ENCODE assay signal across 21 cellular contexts in the genomic region with DNA sequence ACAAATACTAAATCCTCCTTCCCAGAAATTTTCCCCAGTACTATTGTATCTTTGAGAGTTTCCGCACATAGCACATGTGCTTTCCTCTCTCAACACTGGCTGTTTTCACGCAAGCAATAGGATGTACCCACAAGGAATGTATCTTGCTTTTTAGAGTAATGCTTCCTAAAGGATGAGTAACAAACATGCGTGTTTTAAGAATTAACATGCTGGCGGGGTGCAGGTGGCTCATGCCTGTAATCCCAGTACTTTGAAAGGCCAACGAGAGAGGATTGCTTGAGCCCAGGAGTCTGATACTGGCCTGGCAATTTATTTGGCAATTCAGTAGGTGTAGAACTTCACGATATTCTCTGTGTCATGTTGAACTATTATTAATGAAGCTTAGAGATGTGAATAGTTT.
"Had no signal": no experiment of that assay in that cellular context is flagged by ENCODE, and none has a peak within 500 bp of the region (broad histone marks: within the 10 kb centered on the region; RNA-seq: fewer than 3 reads in every experiment).

No MANE protein-coding gene starts in this region.

- H3K9me3 Mint-ChIP-seq: activated naive CD4-positive, alpha-beta T cell treated with anti-CD3 and anti-CD28 coated beads for 36 hours; effector memory CD8-positive, alpha-beta T cell; natural killer cell treated with Interleukin-12 subunit alpha and Interleukin-12 subunit beta and Interleukin-15 and Interleukin-18, amount 100 ng/mL, for 72 hours had no signal

- ATAC-seq: effector memory CD8-positive, alpha-beta T cell; natural killer cell treated with Interleukin-12 subunit alpha and Interleukin-12 subunit beta and Interleukin-15 and Interleukin-18, amount 100 ng/mL, for 72 hours; psoas muscle; stimulated activated naive CD8-positive, alpha-beta T cell treated with anti-CD3 and anti-CD28 coated beads, Interleukin-15, Interleukin-2, amounts not matched to agents 100 U/mL and 50 U/mL, for 24 hours had no signal

- H3K9me3 ChIP-seq: esophagus muscularis mucosa, left ventricle myocardium inferior, neutrophil, ovary, psoas muscle, right atrium auricular region had no signal

- H3K4me3 ChIP-seq: esophagus muscularis mucosa, hepatocyte, left ventricle myocardium inferior, ovary, psoas muscle, right atrium auricular region had no signal

- H3K27ac Mint-ChIP-seq: activated naive CD4-positive, alpha-beta T cell treated with anti-CD3 and anti-CD28 coated beads for 36 hours; effector memory CD8-positive, alpha-beta T cell had no signal

- H3K36me3 ChIP-seq: brain microvascular endothelial cell, left ventricle myocardium inferior, neutrophil, ovary, right atrium auricular region had no signal

- H3K4me3 Mint-ChIP-seq: activated naive CD4-positive, alpha-beta T cell treated with anti-CD3 and anti-CD28 coated beads for 36 hours; effector memory CD8-positive, alpha-beta T cell; natural killer cell treated with Interleukin-12 subunit alpha and Interleukin-12 subunit beta and Interleukin-15 and Interleukin-18, amount 100 ng/mL, for 72 hours had no signal

- DNase-seq: activated CD8-positive, alpha-beta memory T cell treated with anti-CD3 and anti-CD28 coated beads, Interleukin-2, amount 50 U/mL, for 4 hours; activated effector memory CD4-positive, alpha-beta T cell treated with Interleukin-2 at 50 U/mL for 16 hours; activated naive CD4-positive, alpha-beta T cell treated with anti-CD3 and anti-CD28 coated beads for 36 hours; activated T-cell treated with anti-CD3 and anti-CD28 coated beads, Interleukin-2, amount 50 U/mL, for 48 hours; aorta; brain microvascular endothelial cell; central memory CD4-positive, alpha-beta T cell; effector memory CD8-positive, alpha-beta T cell; glutamatergic neuron; left ventricle myocardium inferior; ovary; psoas muscle; stimulated activated CD4-positive, alpha-beta T cell treated with anti-CD3 and anti-CD28 coated beads, Interleukin-12 subunit alpha, Interleukin-12 subunit beta, amount 100 ng/mL, for 4 hours; stimulated activated CD4-positive, alpha-beta T cell treated with anti-CD3 and anti-CD28 coated beads, Interleukin-4, amount 100 ng/mL, for 4 hours; stimulated activated naive CD8-positive, alpha-beta T cell treated with anti-CD3 and anti-CD28 coated beads, Interleukin-15, Interleukin-2, amounts not matched to agents 100 U/mL and 50 U/mL, for 24 hours had no signal

- H3K27me3 Mint-ChIP-seq: effector memory CD8-positive, alpha-beta T cell; natural killer cell treated with Interleukin-12 subunit alpha and Interleukin-12 subunit beta and Interleukin-15 and Interleukin-18, amount 100 ng/mL, for 72 hours had no signal

- H3K27me3 ChIP-seq: brain microvascular endothelial cell, esophagus muscularis mucosa, hepatocyte, neutrophil, ovary, right atrium auricular region had no signal

- H3K27ac ChIP-seq: esophagus muscularis mucosa, hepatocyte, left ventricle myocardium inferior, neutrophil, ovary, psoas muscle, right atrium auricular region, VCaP had no signal
